In the genomic region with DNA sequence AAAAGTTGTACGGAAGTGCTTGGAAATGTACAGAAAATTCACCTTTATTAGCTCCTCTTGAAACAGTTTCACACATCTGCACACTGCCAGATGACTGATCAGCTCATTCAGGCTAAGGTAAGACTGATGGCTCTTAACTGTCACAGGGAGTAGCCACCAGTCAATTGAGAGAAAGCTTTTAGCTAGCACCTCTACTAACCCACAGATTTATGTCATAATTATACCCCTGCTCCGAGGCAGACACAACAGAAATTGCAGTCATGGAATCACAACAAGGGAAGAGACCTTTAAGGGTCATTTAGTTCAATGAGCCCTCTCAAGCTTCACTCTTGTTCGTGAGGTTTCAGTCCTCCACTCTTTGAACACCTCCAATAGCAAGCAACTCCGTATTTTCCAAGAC, we compare ENCODE assay signal across 30 cellular contexts.
DNase-seq lines count a peak whose midpoint lies in the region; FAIRE-seq and TF ChIP-seq lines count a peak whose summit lies in the region.
"Had no signal": no experiment of that assay in that cellular context is flagged by ENCODE, and none has a peak within 500 bp of the region (broad histone marks: within the 10 kb centered on the region; RNA-seq: fewer than 3 reads in every experiment).

No MANE protein-coding gene starts in this region.

- no peak overlapping the region for H3K9ac ChIP-seq in astrocyte (ENCODE audit: low read length)

- FAIRE-seq in astrocyte (lab: Jason Lieb, UNC) = peak; percentile 23
- FAIRE-seq: endometrium, frontal cortex, G401.6 had no signal

- H3K4me1 Mint-ChIP-seq in astrocyte (ENCODE audit: low read depth, unreplicated experiment) = peaks cover 20% of the 10 kb centered on the region
- H3K4me1 Mint-ChIP-seq: CD4-positive, alpha-beta memory T cell had no signal

- H3K4me2 ChIP-seq in astrocyte (ENCODE audit: low read length) = no peak overlapping the region

- TF ChIP-seq CTCF in astrocyte (IDR thresholded peaks at IDR 0.05; ENCODE audit: insufficient read depth, low read depth, low read length) = no peak
- no peak for TF ChIP-seq CTCF in BE2C (IDR thresholded peaks at IDR 0.05; ENCODE audit: low read depth, low read length)

- DNase-seq in NCI-H2107 treated with DMSO at 0.1 percent for 48 hours (lab: John Stamatoyannopoulos, UW; ENCODE audit: unreplicated experiment) (peak; percentile 75), NCI-H2107 (lab: John Stamatoyannopoulos, UW) (no peak), NCI-H2081 treated with DMSO at 0.1 percent for 48 hours (lab: John Stamatoyannopoulos, UW) (peak; percentile 13), astrocyte (ENCODE audit: low read depth) (no peak), BE2C (no peak), 8988T (no peak), amygdala (lab: John Stamatoyannopoulos, UW) (no peak)
- DNase-seq: activated CD4-positive, alpha-beta T cell treated with anti-CD3 and anti-CD28 coated beads for 1 hour; activated CD8-positive, alpha-beta T cell treated with anti-CD3 and anti-CD28 coated beads, Interleukin-2, amount 10 ng/mL, durations not matched to agents 7 days and 5 days; aorta; CD4-positive, alpha-beta memory T cell; central memory CD4-positive, alpha-beta T cell; dermis blood vessel endothelial cell; DMS 273 treated with DMSO at 0.1 percent for 48 hours; esophagus squamous epithelium; left colon; mesendoderm; sigmoid colon; stimulated activated CD4-positive, alpha-beta T cell treated with anti-CD3 and anti-CD28 coated beads, Interleukin-15, amount 100 ng/mL, for 24 hours; stimulated activated naive CD4-positive, alpha-beta T cell; testis; uterus had no signal

- no peaks in the 10 kb centered on the region for H3K4me1 ChIP-seq in astrocyte (ENCODE audit: insufficient read depth, low read length)
- H3K4me1 ChIP-seq in BE2C = peaks cover 29% of the 10 kb centered on the region
- H3K4me1 ChIP-seq: testis, uterus had no signal

- no peaks in the 10 kb centered on the region for H3K9me3 Mint-ChIP-seq in astrocyte (ENCODE audit: unreplicated experiment)
- H3K9me3 Mint-ChIP-seq: activated T-helper 2 cell treated with anti-CD3 and anti-CD28 coated beads, Interferon-gamma antibody, Interleukin-2, Interleukin-4, amounts not matched to agents 10 μg/mL and 5 μg/mL and 100 μg/mL, durations not matched to agents 14 hours and 24 hours and 36 hours; IgD-negative memory B cell had no signal

- H3K27me3 Mint-ChIP-seq in astrocyte (ENCODE audit: low read depth, unreplicated experiment) = no peaks in the 10 kb centered on the region
- H3K27me3 Mint-ChIP-seq: activated naive CD8-positive, alpha-beta T cell had no signal

- H3K9me3 ChIP-seq in astrocyte (ENCODE audit: insufficient read depth, low read depth, low read length) (no peaks in the 10 kb centered on the region), BE2C (no peaks in the 10 kb centered on the region)
- H3K9me3 ChIP-seq: esophagus squamous epithelium, prostate gland, sigmoid colon, testis, uterus had no signal

- no peak overlapping the region for H3K27ac Mint-ChIP-seq in astrocyte (ENCODE audit: unreplicated experiment)
- H3K27ac Mint-ChIP-seq: activated CD8-positive, alpha-beta T cell treated with anti-CD3 and anti-CD28 coated beads, Interleukin-2, amount 10 ng/mL, durations not matched to agents 7 days and 5 days; activated naive CD8-positive, alpha-beta T cell; activated T-helper 2 cell treated with anti-CD3 and anti-CD28 coated beads, Interferon-gamma antibody, Interleukin-2, Interleukin-4, amounts not matched to agents 10 μg/mL and 5 μg/mL and 100 μg/mL, durations not matched to agents 14 hours and 24 hours and 36 hours; CD4-positive, alpha-beta memory T cell; IgD-negative memory B cell had no signal

- H3K4me3 ChIP-seq in astrocyte (ENCODE audit: insufficient read depth, low read depth, low read length) (no peak overlapping the region), BE2C (ENCODE audit: low read depth, low read length) (no peak overlapping the region)
- H3K4me3 ChIP-seq: esophagus squamous epithelium, prostate gland, sigmoid colon, testis, uterus had no signal

- H2AFZ ChIP-seq in astrocyte (ENCODE audit: low read depth, low read length) = no peak overlapping the region

- H3K27me3 ChIP-seq in astrocyte (ENCODE audit: insufficient read depth, low read length) (no peaks in the 10 kb centered on the region), BE2C (no peaks in the 10 kb centered on the region)
- H3K27me3 ChIP-seq: esophagus squamous epithelium, sigmoid colon, testis, uterus had no signal

- no peak overlapping the region for H3K27ac ChIP-seq in astrocyte (ENCODE audit: low read depth, low read length)
- peak overlapping the region; percentile 76 for H3K27ac ChIP-seq in temporal lobe (ENCODE audit: low read depth, low read length)
- H3K27ac ChIP-seq: esophagus squamous epithelium, prostate gland, sigmoid colon, testis, uterus had no signal

- peaks cover 19% of the 10 kb centered on the region for H3K36me3 ChIP-seq in astrocyte (ENCODE audit: insufficient read depth, low read length)
- no peaks in the 10 kb centered on the region for H3K36me3 ChIP-seq in BE2C
- H3K36me3 ChIP-seq: esophagus squamous epithelium, prostate gland, sigmoid colon, uterus had no signal

- H4K20me1 ChIP-seq in astrocyte (ENCODE audit: insufficient read depth, low read length) = peaks cover 18% of the 10 kb centered on the region

- H3K79me2 ChIP-seq in astrocyte (ENCODE audit: insufficient read depth, low read length) = peaks cover 5% of the 10 kb centered on the region

- no peak overlapping the region for H3K4me3 Mint-ChIP-seq in astrocyte (ENCODE audit: unreplicated experiment)
- H3K4me3 Mint-ChIP-seq: activated CD8-positive, alpha-beta T cell treated with anti-CD3 and anti-CD28 coated beads, Interleukin-2, amount 10 ng/mL, durations not matched to agents 7 days and 5 days; activated naive CD8-positive, alpha-beta T cell; CD4-positive, alpha-beta memory T cell; IgD-negative memory B cell had no signal

- H3K36me3 Mint-ChIP-seq in astrocyte (ENCODE audit: low read depth, unreplicated experiment) = peaks cover 7% of the 10 kb centered on the region
- H3K36me3 Mint-ChIP-seq: activated naive CD8-positive, alpha-beta T cell; CD4-positive, alpha-beta memory T cell; IgD-negative memory B cell had no signal

Comparison
In these comparisons a context has a peak if more than half of its experiments do, and no peak if none do; other contexts are left out.
1. DNase-seq: peak in NCI-H2107 treated with DMSO at 0.1 percent for 48 hours (single experiment) and NCI-H2081 treated with DMSO at 0.1 percent for 48 hours (single experiment); none in NCI-H2107 (single experiment), astrocyte (single experiment), BE2C (single experiment), 8988T (single experiment) and amygdala (0 of 56).